In the genomic region with DNA sequence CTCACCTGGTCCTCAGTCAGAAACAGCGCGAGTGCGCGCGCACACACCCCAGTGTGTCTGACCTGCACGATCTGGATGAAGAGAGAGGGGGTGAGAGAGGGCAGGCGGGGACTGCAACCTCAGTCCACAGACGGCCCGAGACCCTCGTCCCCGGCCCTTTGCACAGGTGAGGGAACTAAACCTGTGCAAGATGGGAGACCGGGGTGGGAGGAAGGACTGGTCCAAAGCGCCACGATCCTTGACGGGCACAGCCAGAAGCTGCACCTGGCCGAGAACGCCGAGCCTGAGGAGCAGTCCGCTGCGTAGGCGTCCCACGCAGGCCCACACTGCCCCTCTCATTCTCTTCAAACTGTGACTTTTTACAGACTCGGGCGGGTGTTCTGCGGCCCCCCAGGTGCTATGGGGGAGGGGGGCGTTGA, we compare ENCODE assay signal across 1 cellular context.
TF ChIP-seq lines count a peak whose summit lies in the region.

No MANE protein-coding gene starts in this region.

TF ChIP-seq in A549, 52 proteins besides CTCF, POLR2A, EP300 and RAD21:
- TF ChIP-seq MAFK (IDR thresholded peaks at IDR 0.05; ENCODE audit: partially characterized antibody) (no peak), SMC3 (IDR thresholded peaks at IDR 0.05) (no peak)
- TF ChIP-seq, protein P1, sequence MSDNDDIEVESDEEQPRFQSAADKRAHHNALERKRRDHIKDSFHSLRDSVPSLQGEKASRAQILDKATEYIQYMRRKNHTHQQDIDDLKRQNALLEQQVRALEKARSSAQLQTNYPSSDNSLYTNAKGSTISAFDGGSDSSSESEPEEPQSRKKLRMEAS (IDR thresholded peaks at IDR 0.05): no peak
- TF ChIP-seq, protein P2, sequence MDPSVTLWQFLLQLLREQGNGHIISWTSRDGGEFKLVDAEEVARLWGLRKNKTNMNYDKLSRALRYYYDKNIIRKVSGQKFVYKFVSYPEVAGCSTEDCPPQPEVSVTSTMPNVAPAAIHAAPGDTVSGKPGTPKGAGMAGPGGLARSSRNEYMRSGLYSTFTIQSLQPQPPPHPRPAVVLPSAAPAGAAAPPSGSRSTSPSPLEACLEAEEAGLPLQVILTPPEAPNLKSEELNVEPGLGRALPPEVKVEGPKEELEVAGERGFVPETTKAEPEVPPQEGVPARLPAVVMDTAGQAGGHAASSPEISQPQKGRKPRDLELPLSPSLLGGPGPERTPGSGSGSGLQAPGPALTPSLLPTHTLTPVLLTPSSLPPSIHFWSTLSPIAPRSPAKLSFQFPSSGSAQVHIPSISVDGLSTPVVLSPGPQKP (IDR thresholded peaks at IDR 0.05; ENCODE audit: low read depth, low read length): no peak
- TF ChIP-seq, protein P3, sequence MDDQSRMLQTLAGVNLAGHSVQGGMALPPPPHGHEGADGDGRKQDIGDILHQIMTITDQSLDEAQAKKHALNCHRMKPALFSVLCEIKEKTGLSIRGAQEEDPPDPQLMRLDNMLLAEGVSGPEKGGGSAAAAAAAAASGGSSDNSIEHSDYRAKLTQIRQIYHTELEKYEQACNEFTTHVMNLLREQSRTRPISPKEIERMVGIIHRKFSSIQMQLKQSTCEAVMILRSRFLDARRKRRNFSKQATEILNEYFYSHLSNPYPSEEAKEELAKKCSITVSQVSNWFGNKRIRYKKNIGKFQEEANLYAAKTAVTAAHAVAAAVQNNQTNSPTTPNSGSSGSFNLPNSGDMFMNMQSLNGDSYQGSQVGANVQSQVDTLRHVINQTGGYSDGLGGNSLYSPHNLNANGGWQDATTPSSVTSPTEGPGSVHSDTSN (IDR thresholded peaks at IDR 0.05): no peak
